Comparison of ENCODE assay signal across 1 cellular context in the genomic region with DNA sequence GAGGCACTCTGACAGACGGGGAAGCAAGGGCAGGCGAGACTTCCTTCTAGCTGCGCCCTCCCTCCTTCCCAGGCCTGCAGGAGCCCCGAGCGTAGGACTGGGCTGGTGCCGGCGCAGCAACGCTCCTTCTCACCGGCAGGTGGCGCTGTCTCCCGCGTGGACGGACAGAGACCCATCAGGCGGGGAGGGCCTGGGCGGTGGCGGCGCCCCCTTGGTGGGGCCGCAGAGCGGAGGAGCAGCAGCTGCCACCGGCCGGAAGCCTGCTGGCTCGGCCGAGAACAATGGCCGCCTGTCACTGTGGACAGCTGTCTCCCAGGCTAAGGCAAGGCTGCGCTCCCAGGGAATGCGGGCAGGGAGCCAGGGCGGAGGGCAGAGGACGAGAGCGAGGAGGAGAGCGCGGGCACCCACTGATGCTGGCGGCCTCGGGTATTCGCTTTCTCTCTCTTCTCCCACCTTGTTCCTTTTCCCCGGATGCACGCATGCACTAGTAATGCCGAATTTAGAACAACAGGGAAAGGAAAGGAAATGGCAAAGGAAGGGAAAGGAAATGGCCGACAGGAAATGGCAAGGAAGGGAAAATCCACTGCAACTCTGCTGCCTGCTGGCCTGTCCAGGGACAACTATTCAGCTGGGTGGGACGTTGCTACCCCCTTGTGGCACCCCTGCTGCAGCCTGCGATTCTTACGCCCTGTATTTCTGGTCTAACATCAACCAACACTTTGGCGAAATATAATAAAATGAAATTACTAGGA.
TF ChIP-seq lines count a peak whose summit lies in the region.

No MANE protein-coding gene starts in this region.

TF ChIP-seq in Ishikawa, 13 proteins besides CTCF, POLR2A, EP300 and RAD21 (continued from another document):
- TF ChIP-seq NFIC (IDR thresholded peaks at IDR 0.05): peak; percentile 76; the same call in 1 of the 2 replicates
- no peak for TF ChIP-seq FOXM1 (IDR thresholded peaks at IDR 0.05; ENCODE audit: borderline replicate concordance, low read depth)
- TF ChIP-seq YY1 (IDR thresholded peaks at IDR 0.05; ENCODE audit: low read depth): peak; percentile 82
- peak; percentile 90 for TF ChIP-seq MAX (IDR thresholded peaks at IDR 0.05)
- peak; percentile 96 for TF ChIP-seq ZBTB7A (IDR thresholded peaks at IDR 0.05; ENCODE audit: low read depth)
